ENCODE assay signal across 8 cellular contexts in the genomic region with DNA sequence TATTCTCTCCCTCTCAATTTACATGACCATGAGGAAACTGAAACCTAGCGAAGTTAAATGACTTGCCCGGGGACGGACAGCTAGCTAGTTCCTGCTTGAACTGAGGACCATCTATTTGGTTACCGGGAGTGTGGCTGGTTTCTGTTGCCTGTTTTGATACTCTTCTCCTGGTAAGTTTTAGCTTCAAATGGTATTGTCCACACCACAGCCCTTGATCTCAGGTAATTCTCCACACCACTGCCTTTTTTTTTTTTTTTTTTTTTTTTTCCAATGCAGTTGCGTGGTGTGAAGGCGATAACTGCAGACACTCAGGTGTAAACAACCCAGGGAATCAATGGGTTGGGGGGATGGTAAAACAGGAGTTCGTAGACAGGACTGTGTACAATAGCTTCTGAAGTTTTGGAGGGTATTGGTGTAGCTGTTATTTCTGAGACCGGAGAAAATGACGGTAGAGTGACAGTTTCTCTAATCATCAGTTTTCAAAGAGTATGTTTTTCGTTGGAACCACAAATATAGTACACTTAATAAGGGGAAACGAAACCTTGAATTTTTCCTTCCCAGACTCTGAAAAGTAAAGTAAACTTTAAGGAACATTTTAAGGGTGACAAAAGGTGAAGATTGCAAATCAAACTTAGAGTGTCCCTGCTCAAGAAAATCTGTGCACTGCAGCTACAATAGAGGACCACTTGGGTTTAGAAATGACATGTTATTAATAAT.
DNase-seq lines count a peak whose midpoint lies in the region; ATAC-seq and TF ChIP-seq lines count a peak whose summit lies in the region.

No MANE protein-coding gene starts in this region.

- H3K36me3 Mint-ChIP-seq in activated T-cell treated with anti-CD3 and anti-CD28 coated beads, Interleukin-2, amount 50 U/mL, for 4 hours (ENCODE audit: insufficient read depth) = peaks cover 3% of the 10 kb centered on the region

- intact Hi-C loops in right lobe of liver (cut with DNase I) = no loop called here
- intact Hi-C loops in ascending aorta (cut with DNase I) = no loop called here

- 14% methylated on average over 11 of the region's 11 CpGs for WGBS in right lobe of liver (ENCODE audit: insufficient coverage, low coverage, low lambda C conversion rate, missing lambda C conversion rate)

- H3K27ac ChIP-seq in Peyer's patch (peak overlapping the region in 3 of 4 donors; percentile 3 to 50 (median 44)), right lobe of liver (peak overlapping the region; percentile 3 to 69 (median 8)), ascending aorta (no peak overlapping the region)

- peak overlapping the region; percentile 55 for H3K4me3 Mint-ChIP-seq in activated T-cell treated with anti-CD3 and anti-CD28 coated beads, Interleukin-2, amount 50 U/mL, for 4 hours

- H3K4me1 ChIP-seq in Peyer's patch (no peaks in the 10 kb centered on the region), right lobe of liver (peaks cover 0 to 8% (median 0%) of the 10 kb centered on the region in 4 donors), ascending aorta (peaks cover 0 to 2% of the 10 kb centered on the region in 2 donors)

- no peaks in the 10 kb centered on the region for H3K27me3 ChIP-seq in Peyer's patch
- H3K27me3 ChIP-seq in right lobe of liver = no peaks in the 10 kb centered on the region
- no peaks in the 10 kb centered on the region for H3K27me3 ChIP-seq in ascending aorta

- H3K9me3 Mint-ChIP-seq in activated T-cell treated with anti-CD3 and anti-CD28 coated beads, Interleukin-2, amount 50 U/mL, for 4 hours = peaks cover 3% of the 10 kb centered on the region

- H3K9me3 ChIP-seq in Peyer's patch (no peaks in the 10 kb centered on the region), right lobe of liver (no peaks in the 10 kb centered on the region), ascending aorta (no peaks in the 10 kb centered on the region)

- no peak for ATAC-seq in activated T-cell treated with anti-CD3 and anti-CD28 coated beads, Interleukin-2, amount 50 U/mL, for 4 hours
- ATAC-seq in HG02798 (IDR thresholded peaks at IDR 0.05; ENCODE audit: poor library complexity, unreplicated experiment) (peak; percentile 65), right lobe of liver (peak; percentile 82 to 86 (median 86)), omental fat pad (ENCODE audit: low FRiP score) (no peak)

- DNase-seq in activated T-cell treated with anti-CD3 and anti-CD28 coated beads, Interleukin-2, amount 50 U/mL, for 4 hours = no peak
- DNase-seq in activated T-cell treated with anti-CD3 and anti-CD28 coated beads, Interleukin-2, amount 50 U/mL, for 1 hour = no peak
- DNase-seq in Peyer's patch (peak in 2 of 3 donors; percentile 44 to 70), right lobe of liver (no peak), 8988T (no peak), omental fat pad (ENCODE audit: low spot score) (no peak), ascending aorta (ENCODE audit: low spot score in 2 of 2) (no peak)

- TF ChIP-seq POLR2A in Peyer's patch (IDR thresholded peaks at IDR 0.05) (no peak), right lobe of liver (IDR thresholded peaks at IDR 0.05) (no peak)

- H3K4me3 ChIP-seq in Peyer's patch = peak overlapping the region; percentile 15 to 41 (median 32)
- peak overlapping the region; percentile 23 to 42 (median 42) for H3K4me3 ChIP-seq in right lobe of liver
- H3K4me3 ChIP-seq in ascending aorta = peak overlapping the region in 1 of 2 donors; percentile 30

- TF ChIP-seq CTCF in Peyer's patch (IDR thresholded peaks at IDR 0.05) (no peak), right lobe of liver (IDR thresholded peaks at IDR 0.05) (no peak), omental fat pad (IDR thresholded peaks at IDR 0.05) (no peak), ascending aorta (IDR thresholded peaks at IDR 0.05) (no peak)

- peaks cover 32% of the 10 kb centered on the region for H3K4me1 Mint-ChIP-seq in activated T-cell treated with anti-CD3 and anti-CD28 coated beads, Interleukin-2, amount 50 U/mL, for 4 hours (ENCODE audit: low read depth)

- no peaks in the 10 kb centered on the region for H3K36me3 ChIP-seq in Peyer's patch
- no peaks in the 10 kb centered on the region for H3K36me3 ChIP-seq in right lobe of liver
- H3K36me3 ChIP-seq in ascending aorta = no peaks in the 10 kb centered on the region

- H3K27me3 Mint-ChIP-seq in activated T-cell treated with anti-CD3 and anti-CD28 coated beads, Interleukin-2, amount 50 U/mL, for 4 hours (ENCODE audit: low read depth) = no peaks in the 10 kb centered on the region

Comparison
In these comparisons a context has a peak if more than half of its experiments do, and no peak if none do; other contexts are left out.
1. ATAC-seq: peak in HG02798 (single experiment) and right lobe of liver (4 of 4); none in activated T-cell treated with anti-CD3 and anti-CD28 coated beads, Interleukin-2, amount 50 U/mL, for 4 hours (0 of 2) and omental fat pad (single experiment).
2. DNase-seq: peak in Peyer's patch (2 of 3); none in activated T-cell treated with anti-CD3 and anti-CD28 coated beads, Interleukin-2, amount 50 U/mL, for 4 hours (single experiment), activated T-cell treated with anti-CD3 and anti-CD28 coated beads, Interleukin-2, amount 50 U/mL, for 1 hour (single experiment), right lobe of liver (0 of 3), 8988T (single experiment), omental fat pad (single experiment) and ascending aorta (0 of 2).
3. H3K27ac ChIP-seq: peak in Peyer's patch (3 of 4) and right lobe of liver (3 of 3); none in ascending aorta (0 of 2).